Comparison of ENCODE assay signal across 18 cellular contexts in the genomic region with DNA sequence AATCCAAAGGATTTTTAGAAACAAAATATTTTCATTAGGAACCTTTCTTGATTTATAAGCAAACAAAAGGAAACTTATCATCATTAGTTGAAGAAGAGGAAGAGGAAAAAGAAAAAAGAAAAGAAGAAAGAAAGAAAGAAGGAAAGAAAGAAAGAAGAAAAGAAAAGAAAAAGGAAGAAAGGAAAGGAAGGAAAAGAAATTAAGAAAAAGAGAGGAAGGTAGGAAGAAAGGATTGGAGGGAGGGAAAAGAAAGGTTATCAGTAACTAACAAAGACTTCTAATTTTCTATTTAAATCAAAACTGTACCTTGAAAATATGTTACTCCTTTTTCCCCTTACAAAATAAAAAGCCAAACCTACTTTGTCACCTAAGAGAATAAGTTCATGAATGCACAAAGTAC. TPM values are rescaled to one million over a fixed set of nuclear protein-coding genes. Genes with fewer than 3 reads are reported as not detected.
DNase-seq lines count a peak whose midpoint lies in the region; ATAC-seq, FAIRE-seq and TF ChIP-seq lines count a peak whose summit lies in the region.
"Had no signal": no experiment of that assay in that cellular context is flagged by ENCODE, and none has a peak within 500 bp of the region (broad histone marks: within the 10 kb centered on the region; RNA-seq: fewer than 3 reads in every experiment).

No MANE protein-coding gene starts in this region.

- H3K36me3 ChIP-seq in BLaER1 (peaks cover 89% of the 10 kb centered on the region), Karpas-422 (ENCODE audit: insufficient read depth, low read length) (peaks cover 73% of the 10 kb centered on the region), GM12878 (ENCODE audit: control insufficient read depth in 2 of 2, insufficient read depth in 2 of 2, low read length in 1 of 2) (no peaks in the 10 kb centered on the region), esophagus muscularis mucosa (no peaks in the 10 kb centered on the region)
- H3K36me3 ChIP-seq: HAP-1, Peyer's patch had no signal

- RAD21 ChIA-PET in GM12878 (lab: Charles Lee; ENCODE audit: unreplicated experiment), result interaction anchor here (1.0 to 10.0 kb wide), 8 partner anchors 12 to 215 kb away, joined by 3 to 131 read pairs (median 6); partner anchors contain the start of gene EBF1

- TF ChIP-seq POLR2A in GM12878 (IDR thresholded peaks at IDR 0.05; ENCODE audit: low read depth, low read length) (no peak), esophagus muscularis mucosa (IDR thresholded peaks at IDR 0.05; ENCODE audit: low read depth) (no peak)

- peaks cover 67% of the 10 kb centered on the region for H4K20me1 ChIP-seq in BLaER1
- no peaks in the 10 kb centered on the region for H4K20me1 ChIP-seq in Karpas-422 (ENCODE audit: insufficient read depth, low read depth, low read length)
- H4K20me1 ChIP-seq in GM12878 (ENCODE audit: control insufficient read depth, insufficient read depth), result no peaks in the 10 kb centered on the region

- BruUV-seq in GM12878 (replicated peaks; lab: Mats Ljungman, UMichigan), result no TSS peak

- no peaks in the 10 kb centered on the region for H3K27me3 Mint-ChIP-seq in stimulated activated naive B cell treated with anti-CD40 and anti-IgM and Interleukin-4, amounts not matched to agents 10 μg/mL and 1 μg/mL and 100 μg/mL, for 72 hours
- H3K27me3 Mint-ChIP-seq in activated naive CD4-positive, alpha-beta T cell treated with anti-CD3 and anti-CD28 coated beads for 36 hours (ENCODE audit: low read depth), result peaks cover 2% of the 10 kb centered on the region

- TF ChIP-seq EP300 in GM12878 (IDR thresholded peaks at IDR 0.05; ENCODE audit: borderline replicate concordance in 1 of 2, control insufficient read depth in 1 of 2, low read depth in 2 of 2, low read length in 2 of 2) (no peak), esophagus muscularis mucosa (IDR thresholded peaks at IDR 0.05) (no peak)

- peak overlapping the region; percentile 34 to 48 for H3K4me3 Mint-ChIP-seq in stimulated activated naive B cell treated with anti-CD40 and anti-IgM and Interleukin-4, amounts not matched to agents 10 μg/mL and 1 μg/mL and 100 μg/mL, for 72 hours
- no peak overlapping the region for H3K4me3 Mint-ChIP-seq in activated naive CD4-positive, alpha-beta T cell treated with anti-CD3 and anti-CD28 coated beads for 36 hours
- H3K4me3 Mint-ChIP-seq: CD4-positive, alpha-beta T cell had no signal

- H3K79me2 ChIP-seq in Karpas-422 (ENCODE audit: low read length) (peaks cover 95% of the 10 kb centered on the region), GM12878 (ENCODE audit: control insufficient read depth, insufficient read depth, low read length) (peaks cover 27% of the 10 kb centered on the region)

- TF ChIP-seq CTCF in GM12878 (IDR thresholded peaks at IDR 0.05 in 2 of 3, conservative IDR thresholded peaks at IDR 0.05 in 1 of 3; ENCODE audit: control insufficient read depth in 2 of 3, extremely low read depth in 1 of 3, insufficient read depth in 1 of 3, low read depth in 3 of 3, low read length in 3 of 3), result no peak
- no peak for TF ChIP-seq CTCF in esophagus muscularis mucosa (IDR thresholded peaks at IDR 0.05)

- CTCF ChIA-PET in GM12878 (lab: Yijun Ruan, JAX), result interaction anchor here (0.9 to 1.6 kb wide), 4 partner anchors 36 to 142 kb away, joined by 3 to 5 read pairs (median 4); no protein-coding TSS in a partner anchor
- CTCF ChIA-PET in activated naive CD4-positive, alpha-beta T cell treated with anti-CD3 and anti-CD28 coated beads for 36 hours (lab: Charles Lee), result no interaction called here

- no peaks in the 10 kb centered on the region for H3K9me2 ChIP-seq in Karpas-422 (replicated peaks; ENCODE audit: insufficient read depth, low read length)

- peaks cover 42 to 61% of the 10 kb centered on the region in 2 donors for H3K36me3 Mint-ChIP-seq in stimulated activated naive B cell treated with anti-CD40 and anti-IgM and Interleukin-4, amounts not matched to agents 10 μg/mL and 1 μg/mL and 100 μg/mL, for 72 hours
- no peaks in the 10 kb centered on the region for H3K36me3 Mint-ChIP-seq in activated naive CD4-positive, alpha-beta T cell treated with anti-CD3 and anti-CD28 coated beads for 36 hours (ENCODE audit: low read depth)

- no peaks in the 10 kb centered on the region for H3K9me3 Mint-ChIP-seq in stimulated activated naive B cell treated with anti-CD40 and anti-IgM and Interleukin-4, amounts not matched to agents 10 μg/mL and 1 μg/mL and 100 μg/mL, for 72 hours
- no peaks in the 10 kb centered on the region for H3K9me3 Mint-ChIP-seq in activated naive CD4-positive, alpha-beta T cell treated with anti-CD3 and anti-CD28 coated beads for 36 hours
- H3K9me3 Mint-ChIP-seq: CD4-positive, alpha-beta T cell had no signal

- H3K9me3 ChIP-seq in BLaER1 (no peaks in the 10 kb centered on the region), Karpas-422 (ENCODE audit: low read length) (no peaks in the 10 kb centered on the region), GM12878 (replicated peaks; ENCODE audit: control insufficient read depth, insufficient read depth, low read length) (no peaks in the 10 kb centered on the region), esophagus muscularis mucosa (no peaks in the 10 kb centered on the region)
- H3K9me3 ChIP-seq: HAP-1, Peyer's patch had no signal

- H3K27ac ChIP-seq in BLaER1, result peak overlapping the region; percentile 100
- peak overlapping the region; percentile 97 for H3K27ac ChIP-seq in Karpas-422 (ENCODE audit: low read length)
- no peak overlapping the region for H3K27ac ChIP-seq in GM12878 (ENCODE audit: control insufficient read depth, insufficient read depth)
- no peak overlapping the region for H3K27ac ChIP-seq in esophagus muscularis mucosa (replicated peaks in 1 of 4)
- H3K27ac ChIP-seq: Peyer's patch, SK-N-MC had no signal

- H3K9ac ChIP-seq in BLaER1 (peak overlapping the region; percentile 100), Karpas-422 (ENCODE audit: low read length) (no peak overlapping the region), GM12878 (ENCODE audit: control insufficient read depth, insufficient read depth, low read length) (no peak overlapping the region)

- H3K4me3 ChIP-seq in BLaER1 (peak overlapping the region; percentile 98), Karpas-422 (ENCODE audit: low read length) (no peak overlapping the region), GM12878 (no peak overlapping the region), esophagus muscularis mucosa (no peak overlapping the region)
- H3K4me3 ChIP-seq: HAP-1, Peyer's patch, SK-N-MC had no signal

- H3K4me1 ChIP-seq in BLaER1, result peaks cover 39% of the 10 kb centered on the region
- peaks cover 97% of the 10 kb centered on the region for H3K4me1 ChIP-seq in Karpas-422 (ENCODE audit: low read length)
- peaks cover 2% of the 10 kb centered on the region; the same call in 1 of the 2 replicates for H3K4me1 ChIP-seq in GM12878 (ENCODE audit: control insufficient read depth, insufficient read depth, low read length)
- H3K4me1 ChIP-seq in esophagus muscularis mucosa, result peaks cover 0 to 22% (median 4%) of the 10 kb centered on the region in 4 donors
- H3K4me1 ChIP-seq: Peyer's patch had no signal

- in situ Hi-C loops in GM12878 (cut with MboI), result no loop called here

- POLR2A ChIA-PET in GM12878 (lab: Charles Lee), result interaction anchor here (0.8 to 1.3 kb wide), 6 partner anchors 11 to 166 kb away, joined by 3 to 6 read pairs (median 4); no protein-coding TSS in a partner anchor

- DNase-seq in Karpas-422, result no peak
- DNase-seq in GM12878 (ENCODE audit: low read depth, low spot score), result no peak
- DNase-seq in stimulated activated naive B cell treated with anti-CD40 and anti-IgM and Interleukin-4, amounts not matched to agents 10 μg/mL and 1 μg/mL and 100 μg/mL, for 72 hours, result no peak
- DNase-seq in activated naive CD4-positive, alpha-beta T cell treated with anti-CD3 and anti-CD28 coated beads for 36 hours, result no peak
- DNase-seq in esophagus muscularis mucosa (ENCODE audit: extremely low spot score), result no peak
- DNase-seq in activated CD8-positive, alpha-beta memory T cell treated with anti-CD3 and anti-CD28 coated beads, Interleukin-2, amount 50 U/mL, for 48 hours, result no peak
- DNase-seq: CD4-positive, alpha-beta T cell; KG1; NCI-H1092 treated with DMSO at 0.1 percent for 48 hours; NCI-H1694; NCI-H510A treated with DMSO at 0.1 percent for 48 hours; Peyer's patch; Right ventricle myocardium superior had no signal

- H3K4me2 ChIP-seq in BLaER1 (peak overlapping the region; percentile 94), Karpas-422 (ENCODE audit: low read depth, low read length, poor library complexity, severe bottlenecking) (peak overlapping the region; percentile 89), GM12878 (ENCODE audit: control insufficient read depth, insufficient read depth) (no peak overlapping the region)

- peak overlapping the region; percentile 94 for H3K27ac Mint-ChIP-seq in stimulated activated naive B cell treated with anti-CD40 and anti-IgM and Interleukin-4, amounts not matched to agents 10 μg/mL and 1 μg/mL and 100 μg/mL, for 72 hours
- H3K27ac Mint-ChIP-seq in activated naive CD4-positive, alpha-beta T cell treated with anti-CD3 and anti-CD28 coated beads for 36 hours, result no peak overlapping the region
- H3K27ac Mint-ChIP-seq: CD4-positive, alpha-beta T cell had no signal

- SMC1A ChIA-PET in GM12878 (lab: Charles Lee; ENCODE audit: uncharacterized antibody, unreplicated experiment), result interaction anchor here (0.8 to 6.6 kb wide), 22 partner anchors 9 to 248 kb away, joined by 3 to 122 read pairs (median 4); partner anchors contain the start of gene EBF1

- intact Hi-C loops in GM12878 (cut with micrococcal nuclease; ENCODE audit: unreplicated experiment) (no loop called here), esophagus muscularis mucosa (cut with DNase I) (no loop called here)
- intact Hi-C loops in activated naive CD4-positive, alpha-beta T cell treated with anti-CD3 and anti-CD28 coated beads for 36 hours (cut with micrococcal nuclease), result loop anchor here (10.0 kb wide), 1 partner anchor 545 kb away; no protein-coding TSS in a partner anchor

- no peak for FAIRE-seq in GM12878 (lab: Jason Lieb, UNC)

- H2AFZ ChIP-seq in Karpas-422 (ENCODE audit: low read length) (no peak overlapping the region), GM12878 (ENCODE audit: control insufficient read depth, low read depth, low read length) (no peak overlapping the region)

- TF ChIP-seq RAD21 in GM12878 (IDR thresholded peaks at IDR 0.05; ENCODE audit: insufficient read depth, low read depth, low read length), result no peak

- ATAC-seq in GM12878, result no peak
- ATAC-seq in stimulated activated naive B cell treated with anti-CD40 and anti-IgM and Interleukin-4, amounts not matched to agents 10 μg/mL and 1 μg/mL and 100 μg/mL, for 72 hours (replicated peaks), result no peak
- ATAC-seq in HG03159 (IDR thresholded peaks at IDR 0.05; ENCODE audit: unreplicated experiment), result no peak

- peaks cover 44 to 74% of the 10 kb centered on the region in 2 donors for H3K4me1 Mint-ChIP-seq in stimulated activated naive B cell treated with anti-CD40 and anti-IgM and Interleukin-4, amounts not matched to agents 10 μg/mL and 1 μg/mL and 100 μg/mL, for 72 hours
- H3K4me1 Mint-ChIP-seq in activated naive CD4-positive, alpha-beta T cell treated with anti-CD3 and anti-CD28 coated beads for 36 hours (ENCODE audit: low read depth), result peaks cover under 1% of the 10 kb centered on the region

- H3K27me3 ChIP-seq in BLaER1, result no peaks in the 10 kb centered on the region
- H3K27me3 ChIP-seq in Karpas-422 (ENCODE audit: low read length), result no peaks in the 10 kb centered on the region
- no peaks in the 10 kb centered on the region for H3K27me3 ChIP-seq in GM12878 (replicated peaks in 1 of 2; ENCODE audit: control insufficient read depth in 2 of 2, insufficient read depth in 2 of 2, low read length in 1 of 2)
- H3K27me3 ChIP-seq in esophagus muscularis mucosa, result no peaks in the 10 kb centered on the region
- H3K27me3 ChIP-seq: Peyer's patch had no signal

RNA-seq across cellular contexts. Expression of gene EBF1, which starts 10.0 kb away (rescaled TPM):
- total RNA-seq in Karpas-422 (2014; rRNA removed; shearing (Covaris generic); ENCODE audit: low replicate concordance), result 93.1 and 101 TPM in 2 replicates
- 128 and 147 TPM in 2 replicates for total RNA-seq in GM12878 (2013; cell fraction: nucleolus; rRNA removed)
- total RNA-seq in GM12878 (2014; rRNA removed) (4.2 and 4.8 TPM in 2 replicates), GM12878 (2014; rRNA removed; fragmentation: Illumina TruSeq; extraction: Trizol) (6.5 TPM in 2 replicates), GM12878 (2021) (18.6 and 19.0 TPM in 2 replicates), esophagus muscularis mucosa (10 to 100 TPM; 15.8 to 26.7 (median 21.6) TPM)
- polyA plus RNA-seq in GM12878 (2011; ENCODE audit: low read depth), result 2.0 TPM
- polyA plus RNA-seq in GM12878 (2011; rRNA removed) (14.3 and 23.8 TPM in 2 replicates), GM12878 (2014; fragmentation: Illumina TruSeq; extraction: Trizol) (6.1 and 6.5 TPM in 2 replicates), GM12878 (2014; fragmentation: Nextera tagmentation; extraction: Ambion mirVana) (1 to 10 TPM; 5.6 to 7.5 TPM), GM12878 (2014; rRNA removed) (3.3 and 3.5 TPM in 2 replicates), GM12878 (2016; fragmentation: Nextera tagmentation; extraction: Ambion mirVana) (10 to 100 TPM; 10.2 to 16.0 TPM)
- polyA plus RNA-seq in GM12878 (2011; cell fraction: cytosol; rRNA removed), result 13.7 and 18.6 TPM in 2 replicates
- 32.5 and 40.8 TPM in 2 replicates for polyA plus RNA-seq in GM12878 (2011; cell fraction: nucleus; rRNA removed)
- 5.2 and 5.7 TPM in 2 replicates for polyA plus RNA-seq in GM12878 (2012)
- 90.8 and 96.0 TPM in 2 replicates for polyA minus RNA-seq in GM12878 (2011; rRNA and poly(A)+ RNA removed)
- 18.4 and 27.9 TPM in 2 replicates for polyA minus RNA-seq in GM12878 (2011; cell fraction: cytosol; rRNA and poly(A)+ RNA removed)
- polyA minus RNA-seq in GM12878 (2011; cell fraction: nucleus; rRNA and poly(A)+ RNA removed), result 54.5 and 82.3 TPM in 2 replicates
- total RNA-seq in activated naive CD4-positive, alpha-beta T cell treated with anti-CD3 and anti-CD28 coated beads for 36 hours, result under 1 TPM in 1 of 2 experiments, not detected in 1; 0.20 TPM
- total RNA-seq: G401 had no signal

Comparison
In these comparisons a context has a peak if more than half of its experiments do, and no peak if none do; other contexts are left out.
1. H3K27ac ChIP-seq: peak in BLaER1 (single experiment) and Karpas-422 (single experiment); none in GM12878 (single experiment) and esophagus muscularis mucosa (0 of 4).
2. RNA of gene EBF1, which starts 10.0 kb away (total RNA-seq): 93.1 to 101 TPM in Karpas-422, 15.8 to 26.7 TPM in esophagus muscularis mucosa and 4.2 to 147 TPM in GM12878; 0.20 TPM in activated naive CD4-positive, alpha-beta T cell treated with anti-CD3 and anti-CD28 coated beads for 36 hours; every median in the first group is over 4 times any median in the second.